ENCODE assay signal across 1 cellular context in the genomic region with DNA sequence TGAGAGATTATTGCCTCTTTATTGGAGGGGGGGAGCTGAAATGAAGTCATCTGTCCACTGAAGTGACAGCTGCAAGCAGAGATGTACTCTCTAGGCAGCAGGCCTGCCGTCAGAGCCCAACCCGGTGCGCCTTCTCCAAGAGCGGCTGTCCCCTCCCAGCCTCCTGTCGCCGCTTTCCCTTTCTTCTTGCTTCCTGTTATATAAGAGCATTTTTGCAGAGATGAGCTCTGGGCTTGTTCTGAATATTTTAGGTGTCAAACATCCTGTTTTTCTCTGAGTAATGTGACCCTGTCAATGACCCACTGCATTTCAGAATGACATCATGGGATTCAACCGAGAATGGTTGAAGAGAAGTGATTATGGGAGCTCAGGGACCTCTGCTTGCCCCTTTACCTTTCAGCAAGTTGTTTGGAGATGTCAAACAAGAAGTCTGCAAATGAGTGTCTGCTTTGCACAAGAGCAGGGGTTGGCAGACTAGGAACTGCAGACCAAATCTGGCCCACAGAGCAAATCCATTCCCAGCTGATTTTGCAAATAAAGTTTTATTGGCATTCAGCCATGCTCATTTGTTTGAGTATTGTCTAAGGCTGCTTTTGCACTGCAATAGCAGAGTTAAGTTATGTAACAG.
TF ChIP-seq lines count a peak whose summit lies in the region.

No MANE protein-coding gene starts in this region.

TF ChIP-seq in GM23338, 12 proteins besides CTCF, POLR2A, EP300 and RAD21 (continued from another document):
- TF ChIP-seq ZNF462 (CRISPR knock-in tag; IDR thresholded peaks at IDR 0.05): no peak
- no peak for TF ChIP-seq POLR2AphosphoS5 (IDR thresholded peaks at IDR 0.05; ENCODE audit: low read depth)
- TF ChIP-seq NANOG (IDR thresholded peaks at IDR 0.05; ENCODE audit: borderline replicate concordance): no peak
- no peak for TF ChIP-seq JUNB (IDR thresholded peaks at IDR 0.05; ENCODE audit: unreplicated experiment)
- no peak for TF ChIP-seq ZNF114 (CRISPR knock-in tag; IDR thresholded peaks at IDR 0.05)
- TF ChIP-seq EZH2phosphoT487 (IDR thresholded peaks at IDR 0.05; ENCODE audit: unreplicated experiment): no peak
